Comparison of ENCODE assay signal across 16 cellular contexts in genomic region chr11:44946268-44946667, GRCh38. TPM values are rescaled to one million over a fixed set of nuclear protein-coding genes. Genes with fewer than 3 reads are reported as not detected.
A peak's percentile ranks its signal among the peaks of the same experiment; 100 is the strongest.
DNase-seq lines count a peak whose midpoint lies in the region; ATAC-seq and TF ChIP-seq lines count a peak whose summit lies in the region.
"Had no signal": no experiment of that assay in that cellular context is flagged by ENCODE, and none has a peak within 500 bp of the region (broad histone marks: within the 10 kb centered on the region; RNA-seq: fewer than 3 reads in every experiment).

No MANE protein-coding gene starts in this region.

- TF ChIP-seq CTCF in body of pancreas (IDR thresholded peaks at IDR 0.05) (no peak), neutrophil (IDR thresholded peaks at IDR 0.05) (no peak), tibial artery (IDR thresholded peaks at IDR 0.05) (no peak), osteoblast (IDR thresholded peaks at IDR 0.05; ENCODE audit: extremely low read depth, low read depth, low read length) (no peak)

- intact Hi-C loops in body of pancreas (cut with DNase I), result no loop called here
- intact Hi-C loops in Right ventricle myocardium inferior (cut with DNase I), result loop anchor here (5.0 kb wide), 1 partner anchor 81 kb away; no protein-coding TSS in a partner anchor
- intact Hi-C loops in tibial artery (cut with DNase I; ENCODE audit: low total_unique reads), result loop anchor here (5.0 to 10.0 kb wide), 2 partner anchors 151 to 389 kb away; no protein-coding TSS in a partner anchor

- H3K4me1 ChIP-seq in body of pancreas (peaks cover 55% of the 10 kb centered on the region), neutrophil (ENCODE audit: control insufficient read depth in 1 of 2, insufficient read depth in 1 of 2, low read depth in 1 of 2, low read length in 1 of 2) (peaks cover 86 to 90% of the 10 kb centered on the region in 2 experiments), tibial artery (peaks cover 0 to 51% (median 29%) of the 10 kb centered on the region in 4 donors), osteoblast (ENCODE audit: insufficient read depth, low read length) (no peaks in the 10 kb centered on the region)

- H4K20me1 ChIP-seq in osteoblast (ENCODE audit: insufficient read depth, low read length), result peaks cover 27% of the 10 kb centered on the region

- DNase-seq in body of pancreas (peak; percentile 31 to 46 (median 39)), Right ventricle myocardium inferior (ENCODE audit: missing footprints) (peak; percentile 92), tibial artery (peak; percentile 87 to 92), COLO668 (lab: John Stamatoyannopoulos, UW; ENCODE audit: unreplicated experiment) (no peak), osteoblast (ENCODE audit: insufficient read length, low spot score, missing footprints) (no peak)
- DNase-seq: activated T-cell treated with anti-CD3 and anti-CD28 coated beads for 4 hours; DND-41; NCI-H226; SIG-M5; stimulated activated CD4-positive, alpha-beta T cell treated with anti-CD3 and anti-CD28 coated beads, Interleukin-4, amount 100 ng/mL, for 4 hours had no signal

- TF ChIP-seq POLR2A in body of pancreas (IDR thresholded peaks at IDR 0.05), result no peak

- H3K4me2 ChIP-seq in osteoblast (ENCODE audit: insufficient read depth, low read length), result no peak overlapping the region

- WGBS in body of pancreas, 2 donors, result 85 to 89% methylated on average over 9 to 12 of the region's 12 CpGs

- no peak overlapping the region for H2AFZ ChIP-seq in osteoblast (ENCODE audit: low read length)

- H3K9me3 ChIP-seq in body of pancreas (no peaks in the 10 kb centered on the region), neutrophil (no peaks in the 10 kb centered on the region), tibial artery (no peaks in the 10 kb centered on the region), osteoblast (ENCODE audit: low read depth, low read length) (no peaks in the 10 kb centered on the region)
- H3K9me3 ChIP-seq: right lobe of liver, vagina had no signal

- no peak overlapping the region for H3K4me3 ChIP-seq in body of pancreas
- H3K4me3 ChIP-seq in neutrophil (ENCODE audit: low read depth in 1 of 2, low read length in 1 of 2), result no peak overlapping the region
- no peak overlapping the region for H3K4me3 ChIP-seq in tibial artery
- no peak overlapping the region for H3K4me3 ChIP-seq in osteoblast (ENCODE audit: insufficient read depth, low read length)
- H3K4me3 ChIP-seq: right lobe of liver, vagina had no signal

- H3K27ac ChIP-seq in body of pancreas (no peak overlapping the region), neutrophil (peak overlapping the region; percentile 94), tibial artery (no peak overlapping the region), osteoblast (ENCODE audit: low read depth, low read length) (no peak overlapping the region)
- H3K27ac ChIP-seq: C4-2B, vagina had no signal

- no peak for ATAC-seq in body of pancreas
- peak; percentile 75 for ATAC-seq in Right ventricle myocardium inferior
- no peak for ATAC-seq in esophagus mucosa
- ATAC-seq: HCT116 had no signal

- no peaks in the 10 kb centered on the region for H3K36me3 ChIP-seq in body of pancreas (replicated peaks in 1 of 2; ENCODE audit: insufficient read depth in 1 of 2, low read depth in 2 of 2)
- H3K36me3 ChIP-seq in neutrophil, result peaks cover 46% of the 10 kb centered on the region
- H3K36me3 ChIP-seq in tibial artery, result peaks cover 0 to 6% (median 0%) of the 10 kb centered on the region in 3 donors
- H3K36me3 ChIP-seq in osteoblast (ENCODE audit: insufficient read depth, low read length), result no peaks in the 10 kb centered on the region
- H3K36me3 ChIP-seq: right lobe of liver, vagina had no signal

- H3K79me2 ChIP-seq in osteoblast (ENCODE audit: insufficient read depth, low read length), result no peaks in the 10 kb centered on the region

- H3K27me3 ChIP-seq in body of pancreas, result no peaks in the 10 kb centered on the region
- H3K27me3 ChIP-seq in neutrophil, result no peaks in the 10 kb centered on the region
- no peaks in the 10 kb centered on the region for H3K27me3 ChIP-seq in tibial artery
- peaks cover 24% of the 10 kb centered on the region for H3K27me3 ChIP-seq in osteoblast (ENCODE audit: insufficient read depth, low read length)
- H3K27me3 ChIP-seq: vagina had no signal

RNA-seq across cellular contexts. Expression of gene TP53I11, which starts 4.4 kb away (rescaled TPM):
- total RNA-seq in body of pancreas (10 to 100 TPM; 21.8 to 91.0 TPM), Right ventricle myocardium inferior (59.1 TPM), esophagus mucosa (18.1 TPM), osteoblast (43.9 and 47.8 TPM in 2 replicates)

Comparison
In these comparisons a context has a peak if more than half of its experiments do, and no peak if none do; other contexts are left out.
1. DNase-seq: peak in body of pancreas (4 of 4), Right ventricle myocardium inferior (single experiment) and tibial artery (2 of 2); none in COLO668 (single experiment) and osteoblast (single experiment).